ENCODE assay signal across 10 cellular contexts in genomic region chr6:47741807-47742206, GRCh38. TPM values are rescaled to one million over a fixed set of nuclear protein-coding genes. Genes with fewer than 3 reads are reported as not detected.
DNase-seq lines count a peak whose midpoint lies in the region; ATAC-seq and TF ChIP-seq lines count a peak whose summit lies in the region.
"Had no signal": no experiment of that assay in that cellular context is flagged by ENCODE, and none has a peak within 500 bp of the region (broad histone marks: within the 10 kb centered on the region; RNA-seq: fewer than 3 reads in every experiment).

No MANE protein-coding gene starts in this region.

- peak overlapping the region; percentile 29 to 69 (median 50) for H3K27ac ChIP-seq in gastrocnemius medialis
- H3K27ac ChIP-seq: 22Rv1 had no signal

- ATAC-seq in HG03432 (IDR thresholded peaks at IDR 0.05; ENCODE audit: unreplicated experiment) (peak; percentile 49), gastrocnemius medialis (peak; percentile 96 to 99)

- H3K4me1 ChIP-seq in gastrocnemius medialis: peaks cover 13 to 17% of the 10 kb centered on the region in 2 donors

- intact Hi-C loops in gastrocnemius medialis (cut with DNase I; ENCODE audit: low total_unique reads): no loop called here
- intact Hi-C loops in posterior vena cava (cut with DNase I): no loop called here

- H3K36me3 ChIP-seq in gastrocnemius medialis: no peaks in the 10 kb centered on the region

- DNase-seq in NCI-H2196 (lab: John Stamatoyannopoulos, UW; ENCODE audit: unreplicated experiment) (peak; percentile 2), NCI-H2196 treated with DMSO at 0.1 percent for 48 hours (lab: John Stamatoyannopoulos, UW; ENCODE audit: unreplicated experiment) (no peak), cerebellum (ENCODE audit: low spot score) (peak; percentile 64), gastrocnemius medialis (peak; percentile 34 to 41), posterior vena cava (ENCODE audit: low spot score) (no peak)
- DNase-seq in stimulated activated CD4-positive, alpha-beta T cell treated with anti-CD3 and anti-CD28 coated beads, Interleukin-4, amount 100 ng/mL, for 24 hours: no peak
- no peak for DNase-seq in effector CD4-positive, alpha-beta T cell

- H3K9me3 ChIP-seq in gastrocnemius medialis: no peaks in the 10 kb centered on the region

- H3K4me3 ChIP-seq in gastrocnemius medialis: no peak overlapping the region

- TF ChIP-seq CTCF in gastrocnemius medialis (IDR thresholded peaks at IDR 0.05 in 4 of 5, conservative IDR thresholded peaks at IDR 0.05 in 1 of 5): no peak

- no peak for TF ChIP-seq POLR2A in gastrocnemius medialis (IDR thresholded peaks at IDR 0.05)

- no peaks in the 10 kb centered on the region for H3K27me3 ChIP-seq in gastrocnemius medialis

- in situ Hi-C loops in gastrocnemius medialis (cut with MboI; ENCODE audit: low sequenced_read_pairs in 4 of 4): no loop called here

RNA-seq across cellular contexts. Expression of gene OPN5, which starts 40.0 kb away (rescaled TPM):
- not detected for total RNA-seq in cerebellum
- total RNA-seq in gastrocnemius medialis: not detected
- total RNA-seq in posterior vena cava: not detected
- total RNA-seq: T-helper 1 cell treated with Interleukin-12 subunit alpha and Interleukin-12 subunit beta and Interleukin-4 antibody, amounts not matched to agents 30 ng/mL and 1 ng/mL, for 36 hours had no signal

RNA-seq across cellular contexts. Expression of gene ADGRF4, which starts 43.4 kb away (rescaled TPM):
- total RNA-seq in cerebellum (0.18 TPM), gastrocnemius medialis (under 1 TPM in 1 of 4 donors, not detected in 3; 0.07 TPM), posterior vena cava (under 1 TPM; 0.10 to 0.19 TPM)
- total RNA-seq: T-helper 1 cell treated with Interleukin-12 subunit alpha and Interleukin-12 subunit beta and Interleukin-4 antibody, amounts not matched to agents 30 ng/mL and 1 ng/mL, for 36 hours had no signal

Comparison
In these comparisons a context has a peak if more than half of its experiments do, and no peak if none do; other contexts are left out.
1. DNase-seq: peak in NCI-H2196 (single experiment), cerebellum (single experiment) and gastrocnemius medialis (2 of 2); none in NCI-H2196 treated with DMSO at 0.1 percent for 48 hours (single experiment), posterior vena cava (single experiment), stimulated activated CD4-positive, alpha-beta T cell treated with anti-CD3 and anti-CD28 coated beads, Interleukin-4, amount 100 ng/mL, for 24 hours (single experiment) and effector CD4-positive, alpha-beta T cell (single experiment).